ENCODE assay signal across 25 cellular contexts in genomic region chr1:94642617-94643315, GRCh38.
A peak's percentile ranks its signal among the peaks of the same experiment; 100 is the strongest.
DNase-seq lines count a peak whose midpoint lies in the region; ATAC-seq, FAIRE-seq and TF ChIP-seq lines count a peak whose summit lies in the region.
"Had no signal": no experiment of that assay in that cellular context is flagged by ENCODE, and none has a peak within 500 bp of the region (broad histone marks: within the 10 kb centered on the region; RNA-seq: fewer than 3 reads in every experiment).

No MANE protein-coding gene starts in this region.

- no peaks in the 10 kb centered on the region for H3K9me2 ChIP-seq in PC-9 (ENCODE audit: insufficient read depth)

- H3K4me2 ChIP-seq in mammary epithelial cell (ENCODE audit: insufficient read depth, low read depth, low read length) (no peak overlapping the region), PC-9 (peak overlapping the region; percentile 63)

- CTCF ChIA-PET in mammary epithelial cell (lab: Charles Lee; ENCODE audit: low non-redundant PET) (no interaction called here), PC-9 (lab: Charles Lee) (no interaction called here)

- H3K9me3 ChIP-seq in mammary epithelial cell (replicated peaks; ENCODE audit: insufficient read depth, low read length) (no peaks in the 10 kb centered on the region), breast epithelium (no peaks in the 10 kb centered on the region), PC-9 (ENCODE audit: insufficient read depth, low read depth) (peaks cover 13% of the 10 kb centered on the region; the same call in 1 of the 2 replicates), lung (ENCODE audit: control insufficient read depth in 2 of 2, insufficient read depth in 1 of 2, low read length in 1 of 2) (peaks cover 0 to 2% of the 10 kb centered on the region in 2 donors)
- H3K9me3 ChIP-seq: BE2C had no signal

- peaks cover 79% of the 10 kb centered on the region for H3F3A ChIP-seq in PC-9 (ENCODE audit: insufficient read depth, low read depth)

- DNase-seq in mammary epithelial cell (no peak), breast epithelium (ENCODE audit: low spot score in 2 of 2) (no peak), PC-9 (peak in 1 of 2 experiments; percentile 79), lung (ENCODE audit: low spot score) (no peak), urothelium cell line (ENCODE audit: low spot score) (no peak)
- DNase-seq: 8988T; ACHN; BE2C; CD8-positive, alpha-beta memory T cell; DMS79 treated with DMSO at 0.1 percent for 48 hours; GF-D8; HCEC 1CT; Karpas-422; NCI-H1092; NCI-H1417 treated with DMSO at 0.1 percent for 48 hours; NCI-H187; NCI-H2081 treated with DMSO at 0.1 percent for 48 hours; NCI-H774; NK-92 treated with Interleukin-12 subunit alpha and Interleukin-12 subunit beta, amount 100 ng/mL, for 24 hours; PC-3; SHP77 treated with DMSO at 0.1 percent for 48 hours had no signal

- peak; percentile 69 for FAIRE-seq in urothelium cell line (lab: Jason Lieb, UNC)
- FAIRE-seq: GM12891, H1 had no signal

- H3K36me3 ChIP-seq in mammary epithelial cell (ENCODE audit: insufficient read depth, low read length) (no peaks in the 10 kb centered on the region), breast epithelium (no peaks in the 10 kb centered on the region), PC-9 (ENCODE audit: low read depth) (peaks cover 20% of the 10 kb centered on the region), lung (ENCODE audit: control insufficient read depth in 2 of 2, insufficient read depth in 2 of 2, low read length in 2 of 2) (no peaks in the 10 kb centered on the region)
- H3K36me3 ChIP-seq: BE2C had no signal

- H3K4me1 ChIP-seq in mammary epithelial cell (ENCODE audit: insufficient read depth, low read length) (peaks cover 55% of the 10 kb centered on the region), breast epithelium (no peaks in the 10 kb centered on the region), PC-9 (replicated peaks; ENCODE audit: insufficient read depth) (peaks cover 90% of the 10 kb centered on the region), lung (ENCODE audit: control insufficient read depth in 2 of 2, insufficient read depth in 2 of 2, low read length in 2 of 2) (peaks cover 0 to 8% of the 10 kb centered on the region in 2 donors)
- H3K4me1 ChIP-seq: BE2C had no signal

- 90% methylated on average over 6 of the region's 6 CpGs for WGBS in mammary epithelial cell (ENCODE audit: low coverage, missing lambda C conversion rate)
- 80 to 85% methylated on average over 6 of the region's 6 CpGs for WGBS in lung, 2 donors

- no peak overlapping the region for H3K4me3 ChIP-seq in mammary epithelial cell (replicated peaks in 1 of 3; ENCODE audit: insufficient read depth in 1 of 3, low read depth in 2 of 3, low read length in 3 of 3)
- no peak overlapping the region for H3K4me3 ChIP-seq in breast epithelium
- H3K4me3 ChIP-seq in PC-9 = no peak overlapping the region
- H3K4me3 ChIP-seq in lung = no peak overlapping the region

- POLR2A ChIA-PET in PC-9 (lab: Charles Lee; ENCODE audit: unreplicated experiment) = interaction anchor here (0.6 to 1.5 kb wide), 9 partner anchors 19 to 643 kb away, joined by 3 to 9 read pairs (median 4); no protein-coding TSS in a partner anchor

- H3K79me2 ChIP-seq in mammary epithelial cell (ENCODE audit: insufficient read depth, low read length) = no peaks in the 10 kb centered on the region
- H3K79me2 ChIP-seq in PC-9 (ENCODE audit: low read depth) = peaks cover 52% of the 10 kb centered on the region

- intact Hi-C loops in mammary epithelial cell (cut with micrococcal nuclease) (no loop called here), breast epithelium (cut with DNase I; ENCODE audit: low total_unique reads) (loop anchor here (1.0 kb wide), 1 partner anchor 31 kb away; no protein-coding TSS in a partner anchor), PC-9 (cut with micrococcal nuclease; ENCODE audit: unreplicated experiment) (loop anchor here (1.0 to 5.0 kb wide), 4 partner anchors 19 to 400 kb away; no protein-coding TSS in a partner anchor)

- H2AFZ ChIP-seq in mammary epithelial cell (ENCODE audit: low read depth, low read length) (no peak overlapping the region), PC-9 (no peak overlapping the region)

- TF ChIP-seq POLR2A in breast epithelium (IDR thresholded peaks at IDR 0.05) = no peak

- ATAC-seq in lung (ENCODE audit: insufficient read depth, low FRiP score) (peak; percentile 49), HG03565 (IDR thresholded peaks at IDR 0.05; ENCODE audit: unreplicated experiment) (no peak)
- no peak for ATAC-seq in activated CD4-positive, CD25-positive, alpha-beta regulatory T cell treated with anti-CD3 and anti-CD28 coated beads, Interleukin-2, amount 50 U/mL, for 24 hours
- ATAC-seq: PC-3 had no signal

- TSS peak; percentile 27 for BruUV-seq in mammary epithelial cell (replicated peaks; lab: Mats Ljungman, UMichigan)
- BruUV-seq in PC-9 (replicated peaks; lab: Mats Ljungman, UMichigan) = TSS peak; percentile 80

- H4K20me1 ChIP-seq in mammary epithelial cell (ENCODE audit: insufficient read depth, low read length) (no peaks in the 10 kb centered on the region), PC-9 (ENCODE audit: insufficient read depth) (no peaks in the 10 kb centered on the region)

- peak overlapping the region; percentile 71 for H3K27ac ChIP-seq in mammary epithelial cell (ENCODE audit: insufficient read depth, low read depth, low read length)
- H3K27ac ChIP-seq in breast epithelium = no peak overlapping the region
- peak overlapping the region; percentile 97 for H3K27ac ChIP-seq in PC-9
- no peak overlapping the region for H3K27ac ChIP-seq in lung (ENCODE audit: low read depth in 1 of 2, low read length in 1 of 2)

- no peaks in the 10 kb centered on the region for H3K27me3 ChIP-seq in mammary epithelial cell (ENCODE audit: insufficient read depth, low read length)
- H3K27me3 ChIP-seq in breast epithelium = no peaks in the 10 kb centered on the region
- H3K27me3 ChIP-seq in PC-9 (ENCODE audit: insufficient read depth, low read depth) = no peaks in the 10 kb centered on the region
- H3K27me3 ChIP-seq in lung (ENCODE audit: control insufficient read depth, insufficient read depth) = no peaks in the 10 kb centered on the region
- H3K27me3 ChIP-seq: BE2C had no signal

- peak overlapping the region; percentile 10 for H3K9ac ChIP-seq in mammary epithelial cell (ENCODE audit: insufficient read depth, low read length)

- in situ Hi-C loops in mammary epithelial cell (cut with MboI; ENCODE audit: low sequenced_read_pairs in 2 of 2) = loop anchor here in 1 of 2 donors (10.0 kb wide), 1 partner anchor 82 kb away; no protein-coding TSS in a partner anchor

- no peak for TF ChIP-seq CTCF in mammary epithelial cell (conservative IDR thresholded peaks at IDR 0.05 in 1 of 2, IDR thresholded peaks at IDR 0.05 in 1 of 2; ENCODE audit: extremely low read depth in 1 of 2, insufficient read depth in 1 of 2, low read depth in 1 of 2, low read length in 2 of 2)
- no peak for TF ChIP-seq CTCF in breast epithelium (IDR thresholded peaks at IDR 0.05)
- TF ChIP-seq CTCF in PC-9 (conservative IDR thresholded peaks at IDR 0.05) = no peak
- TF ChIP-seq CTCF in lung (IDR thresholded peaks at IDR 0.05; ENCODE audit: control extremely low read depth, extremely low read depth) = no peak

- dilution Hi-C loops in mammary epithelial cell (cut with HindIII; ENCODE audit: low sequenced_read_pairs) = loop anchor here (5.0 kb wide), 1 partner anchor 100 kb away; the partner anchor contains the start of gene F3

Comparison
In these comparisons a context has a peak if more than half of its experiments do, and no peak if none do; other contexts are left out.
1. H3K27ac ChIP-seq: peak in mammary epithelial cell (single experiment) and PC-9 (single experiment); none in breast epithelium (0 of 2) and lung (0 of 2).